ENCODE assay signal across 10 cellular contexts in the genomic region with DNA sequence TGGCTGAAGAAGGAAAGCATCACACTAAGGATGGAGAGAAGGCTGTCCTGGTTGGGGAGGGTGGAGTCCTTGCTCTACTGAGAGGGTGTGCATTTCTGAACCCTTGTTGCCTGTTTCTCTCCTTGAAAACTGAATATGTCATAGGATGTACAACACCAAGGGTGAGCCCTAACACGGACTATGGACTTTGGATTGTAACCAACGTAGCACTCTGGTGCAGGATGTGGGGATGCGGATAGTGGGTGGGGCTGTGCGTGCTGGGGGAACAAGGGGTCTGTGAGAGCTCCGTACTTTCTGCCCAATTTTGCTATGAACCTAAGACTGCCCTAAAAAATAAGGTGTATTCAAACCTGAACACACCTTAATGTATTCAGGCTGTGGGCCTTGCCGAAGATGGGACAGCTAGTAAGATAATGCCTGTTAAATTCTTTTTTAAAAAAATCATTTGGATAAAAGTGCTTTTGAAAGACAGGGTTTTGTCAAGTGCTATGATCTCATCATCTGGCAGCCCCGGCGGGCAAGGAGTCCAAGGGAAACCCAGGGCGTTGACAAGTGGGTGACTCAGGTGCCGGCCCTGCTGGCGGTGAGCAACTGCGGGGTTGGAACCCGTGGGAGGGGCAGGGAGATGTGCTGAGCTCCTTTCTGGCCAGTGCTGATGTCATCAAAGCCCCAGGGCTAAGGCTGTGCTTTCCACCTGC. TPM values are rescaled to one million over a fixed set of nuclear protein-coding genes. Genes with fewer than 3 reads are reported as not detected.
DNase-seq lines count a peak whose midpoint lies in the region; ATAC-seq and TF ChIP-seq lines count a peak whose summit lies in the region.
"Had no signal": no experiment of that assay in that cellular context is flagged by ENCODE, and none has a peak within 500 bp of the region (broad histone marks: within the 10 kb centered on the region; RNA-seq: fewer than 3 reads in every experiment).

No MANE protein-coding gene starts in this region.

- DNase-seq in activated T-cell treated with anti-CD3 and anti-CD28 coated beads for 48 hours (ENCODE audit: low read depth) (peak; percentile 3), activated T-cell treated with anti-CD3 and anti-CD28 coated beads for 4 hours (no peak), adipocyte (ENCODE audit: low read depth) (peak; percentile 64), kidney epithelial cell (ENCODE audit: low read depth) (peak; percentile 94), ureter (ENCODE audit: low spot score) (peak; percentile 63), NCI-H1048 (lab: John Stamatoyannopoulos, UW) (no peak)
- DNase-seq: DND-41, NCI-H1417 had no signal

- H3K4me3 ChIP-seq in adipocyte (ENCODE audit: low read length) (no peak overlapping the region), kidney epithelial cell (ENCODE audit: low read depth, low read length) (no peak overlapping the region)

- no peak overlapping the region for H3K9ac ChIP-seq in adipocyte (ENCODE audit: low read length)

- ATAC-seq in HG02938 (IDR thresholded peaks at IDR 0.05; ENCODE audit: unreplicated experiment) (no peak), HG03045 (IDR thresholded peaks at IDR 0.05; ENCODE audit: unreplicated experiment) (no peak)

- peaks cover 10% of the 10 kb centered on the region for H3K4me1 ChIP-seq in adipocyte (ENCODE audit: control insufficient read depth, insufficient read depth, low read length)

- H3K36me3 ChIP-seq in adipocyte (ENCODE audit: control insufficient read depth, insufficient read depth, low read length, severe bottlenecking), result no peaks in the 10 kb centered on the region
- no peaks in the 10 kb centered on the region for H3K36me3 ChIP-seq in kidney epithelial cell (ENCODE audit: control insufficient read depth, insufficient read depth, low read length)

- no peaks in the 10 kb centered on the region for H3K9me3 ChIP-seq in adipocyte (ENCODE audit: control insufficient read depth, low read length)

- no peaks in the 10 kb centered on the region for H3K27me3 ChIP-seq in adipocyte (replicated peaks; ENCODE audit: control insufficient read depth, insufficient read depth, low read length)
- no peaks in the 10 kb centered on the region for H3K27me3 ChIP-seq in kidney epithelial cell (ENCODE audit: control insufficient read depth, insufficient read depth, low read length)

- no peak for TF ChIP-seq CTCF in kidney epithelial cell (IDR thresholded peaks at IDR 0.05; ENCODE audit: insufficient read depth, low read length, poor library complexity, severe bottlenecking)

RNA-seq across cellular contexts. Expression of gene GATA6, which starts 54.0 kb away (rescaled TPM):
- total RNA-seq in kidney epithelial cell (2.5 TPM in 2 replicates), ureter (12.6 TPM)

Comparison
In these comparisons a context has a peak if more than half of its experiments do, and no peak if none do; other contexts are left out.
1. DNase-seq: peak in activated T-cell treated with anti-CD3 and anti-CD28 coated beads for 48 hours (single experiment), adipocyte (single experiment), kidney epithelial cell (single experiment) and ureter (single experiment); none in activated T-cell treated with anti-CD3 and anti-CD28 coated beads for 4 hours (single experiment) and NCI-H1048 (single experiment).